8 cellular contexts compared by ENCODE assay signal in genomic region chr16:50067290-50067853, GRCh38. TPM values are rescaled to one million over a fixed set of nuclear protein-coding genes. Genes with fewer than 3 reads are reported as not detected.
DNase-seq lines count a peak whose midpoint lies in the region; ATAC-seq and TF ChIP-seq lines count a peak whose summit lies in the region.

No MANE protein-coding gene starts in this region.

- peaks cover 12% of the 10 kb centered on the region for H3K4me1 ChIP-seq in OCI-LY3 (ENCODE audit: low read length)

- CTCF ChIA-PET in HEK293T (lab: Yijun Ruan, JAX): interaction anchor here (0.6 to 3.3 kb wide), 8 partner anchors 27 to 187 kb away, joined by 3 to 27 read pairs (median 3); no protein-coding TSS in a partner anchor

- POLR2A ChIA-PET in HEK293T (lab: Yijun Ruan, JAX): interaction anchor here (1.0 kb wide), 1 partner anchor 143 kb away, joined by 3 read pairs; no protein-coding TSS in a partner anchor

- H3K27ac ChIP-seq in OCI-LY3 (ENCODE audit: low read length): no peak overlapping the region

- peak; percentile 58 for ATAC-seq in activated naive CD8-positive, alpha-beta T cell treated with anti-CD3 and anti-CD28 coated beads, Interleukin-2, amount 50 U/mL, for 24 hours

- no peak overlapping the region; the same call in 1 of the 2 replicates for H3K4me3 ChIP-seq in OCI-LY3 (ENCODE audit: low read length)

- H3K27me3 ChIP-seq in OCI-LY3 (ENCODE audit: low read depth, low read length): no peaks in the 10 kb centered on the region

- H3K9me3 ChIP-seq in OCI-LY3 (ENCODE audit: insufficient read depth, low read length): no peaks in the 10 kb centered on the region

- H4K20me1 ChIP-seq in OCI-LY3 (ENCODE audit: insufficient read depth, low read length): 0 out of 2 replicates have a peak, but pooled peaks cover 9% of the 10 kb centered on the region

- no peak overlapping the region for H3K9ac ChIP-seq in OCI-LY3 (ENCODE audit: low read length)

- TF ChIP-seq CTCF in OCI-LY3 (IDR thresholded peaks at IDR 0.05; ENCODE audit: low read depth, low read length): peak; percentile 42

- peaks cover 36% of the 10 kb centered on the region for H3K4me1 Mint-ChIP-seq in activated naive CD8-positive, alpha-beta T cell treated with anti-CD3 and anti-CD28 coated beads, Interleukin-2, amount 50 U/mL, for 24 hours
- peaks cover 30 to 44% of the 10 kb centered on the region in 2 donors for H3K4me1 Mint-ChIP-seq in immature natural killer cell
- H3K4me1 Mint-ChIP-seq in stimulated activated naive CD8-positive, alpha-beta T cell treated with anti-CD3 and anti-CD28 coated beads, Interleukin-15, Interleukin-2, amounts not matched to agents 100 ng/mL and 50 ng/mL, for 24 hours (ENCODE audit: low read depth): peaks cover 34% of the 10 kb centered on the region

- no peaks in the 10 kb centered on the region for H3K27me3 Mint-ChIP-seq in activated naive CD8-positive, alpha-beta T cell treated with anti-CD3 and anti-CD28 coated beads, Interleukin-2, amount 50 U/mL, for 24 hours
- peaks cover 4 to 12% (median 10%) of the 10 kb centered on the region in 3 donors for H3K27me3 Mint-ChIP-seq in immature natural killer cell (ENCODE audit: low read depth in 3 of 3)
- H3K27me3 Mint-ChIP-seq in stimulated activated naive CD8-positive, alpha-beta T cell treated with anti-CD3 and anti-CD28 coated beads, Interleukin-15, Interleukin-2, amounts not matched to agents 100 ng/mL and 50 ng/mL, for 24 hours: no peaks in the 10 kb centered on the region

- H3K27ac Mint-ChIP-seq in activated naive CD8-positive, alpha-beta T cell treated with anti-CD3 and anti-CD28 coated beads, Interleukin-2, amount 50 U/mL, for 24 hours: peak overlapping the region; percentile 73
- peak overlapping the region; percentile 72 to 96 (median 82) for H3K27ac Mint-ChIP-seq in immature natural killer cell
- H3K27ac Mint-ChIP-seq in stimulated activated naive CD8-positive, alpha-beta T cell treated with anti-CD3 and anti-CD28 coated beads, Interleukin-15, Interleukin-2, amounts not matched to agents 100 ng/mL and 50 ng/mL, for 24 hours: peak overlapping the region; percentile 83

- DNase-seq in NCI-H2107 treated with DMSO at 0.1 percent for 48 hours (lab: John Stamatoyannopoulos, UW; ENCODE audit: unreplicated experiment) (peak; percentile 7), NCI-H2107 (lab: John Stamatoyannopoulos, UW) (no peak), HEK293T (ENCODE audit: extremely low spot score) (peak; percentile 46), immature natural killer cell (peak in 2 of 3 donors; percentile 21 to 23), HPDE6-E6E7 (ENCODE audit: extremely low spot score) (no peak)
- peak; percentile 17 for DNase-seq in activated naive CD8-positive, alpha-beta T cell treated with anti-CD3 and anti-CD28 coated beads, Interleukin-2, amount 50 U/mL, for 24 hours

- no peaks in the 10 kb centered on the region for H3K9me3 Mint-ChIP-seq in activated naive CD8-positive, alpha-beta T cell treated with anti-CD3 and anti-CD28 coated beads, Interleukin-2, amount 50 U/mL, for 24 hours
- peaks cover 0 to 3% (median 0%) of the 10 kb centered on the region in 6 donors for H3K9me3 Mint-ChIP-seq in immature natural killer cell
- H3K9me3 Mint-ChIP-seq in stimulated activated naive CD8-positive, alpha-beta T cell treated with anti-CD3 and anti-CD28 coated beads, Interleukin-15, Interleukin-2, amounts not matched to agents 100 ng/mL and 50 ng/mL, for 24 hours: no peaks in the 10 kb centered on the region

- peak overlapping the region; percentile 95 for H3K4me2 ChIP-seq in OCI-LY3 (ENCODE audit: low read length)

- peak overlapping the region; percentile 96 for H3K4me3 Mint-ChIP-seq in activated naive CD8-positive, alpha-beta T cell treated with anti-CD3 and anti-CD28 coated beads, Interleukin-2, amount 50 U/mL, for 24 hours
- peak overlapping the region; percentile 88 to 95 (median 92) for H3K4me3 Mint-ChIP-seq in immature natural killer cell
- H3K4me3 Mint-ChIP-seq in stimulated activated naive CD8-positive, alpha-beta T cell treated with anti-CD3 and anti-CD28 coated beads, Interleukin-15, Interleukin-2, amounts not matched to agents 100 ng/mL and 50 ng/mL, for 24 hours: peak overlapping the region; percentile 95

- H3K36me3 ChIP-seq in OCI-LY3 (replicated peaks; ENCODE audit: low read depth, low read length): peaks cover 25% of the 10 kb centered on the region

- H3K79me2 ChIP-seq in OCI-LY3 (ENCODE audit: low read length): peaks cover 16% of the 10 kb centered on the region

- no peak overlapping the region for H2AFZ ChIP-seq in OCI-LY3 (ENCODE audit: low read depth, low read length)

- H3K36me3 Mint-ChIP-seq in activated naive CD8-positive, alpha-beta T cell treated with anti-CD3 and anti-CD28 coated beads, Interleukin-2, amount 50 U/mL, for 24 hours (ENCODE audit: low read depth): peaks cover 27% of the 10 kb centered on the region
- H3K36me3 Mint-ChIP-seq in immature natural killer cell: peaks cover 13 to 18% (median 17%) of the 10 kb centered on the region in 3 donors
- peaks cover 37% of the 10 kb centered on the region for H3K36me3 Mint-ChIP-seq in stimulated activated naive CD8-positive, alpha-beta T cell treated with anti-CD3 and anti-CD28 coated beads, Interleukin-15, Interleukin-2, amounts not matched to agents 100 ng/mL and 50 ng/mL, for 24 hours (ENCODE audit: low read depth)

TF ChIP-seq in HEK293T, 16 proteins besides CTCF, POLR2A, EP300 and RAD21:
- no peak for TF ChIP-seq TARDBP (IDR thresholded peaks at IDR 0.05)
- TF ChIP-seq NFRKB (IDR thresholded peaks at IDR 0.05): no peak
- no peak for TF ChIP-seq FOXK2 (IDR thresholded peaks at IDR 0.05)
- TF ChIP-seq LEF1 (IDR thresholded peaks at IDR 0.05; ENCODE audit: borderline replicate concordance): no peak

RNA-seq across cellular contexts. Expression of gene HEATR3, which starts 1.6 kb away (rescaled TPM):
- 1 to 10 TPM; 3.2 to 8.5 (median 3.8) TPM for polyA plus RNA-seq in immature natural killer cell

RNA-seq across cellular contexts. Expression of gene CNEP1R1, which starts 42.3 kb away (rescaled TPM):
- polyA plus RNA-seq in immature natural killer cell: 10 to 100 TPM; 15.7 to 23.7 (median 19.4) TPM

Comparison
In these comparisons a context has a peak if more than half of its experiments do, and no peak if none do; other contexts are left out.
1. DNase-seq: peak in NCI-H2107 treated with DMSO at 0.1 percent for 48 hours (single experiment), HEK293T (single experiment), activated naive CD8-positive, alpha-beta T cell treated with anti-CD3 and anti-CD28 coated beads, Interleukin-2, amount 50 U/mL, for 24 hours (single experiment) and immature natural killer cell (2 of 3); none in NCI-H2107 (single experiment) and HPDE6-E6E7 (single experiment).
2. Peak in every context shown above with its lines, with median percentiles within 50 percentile points of each other: H3K27ac Mint-ChIP-seq and H3K4me3 Mint-ChIP-seq.